ENCODE assay signal across 8 cellular contexts in the genomic region with DNA sequence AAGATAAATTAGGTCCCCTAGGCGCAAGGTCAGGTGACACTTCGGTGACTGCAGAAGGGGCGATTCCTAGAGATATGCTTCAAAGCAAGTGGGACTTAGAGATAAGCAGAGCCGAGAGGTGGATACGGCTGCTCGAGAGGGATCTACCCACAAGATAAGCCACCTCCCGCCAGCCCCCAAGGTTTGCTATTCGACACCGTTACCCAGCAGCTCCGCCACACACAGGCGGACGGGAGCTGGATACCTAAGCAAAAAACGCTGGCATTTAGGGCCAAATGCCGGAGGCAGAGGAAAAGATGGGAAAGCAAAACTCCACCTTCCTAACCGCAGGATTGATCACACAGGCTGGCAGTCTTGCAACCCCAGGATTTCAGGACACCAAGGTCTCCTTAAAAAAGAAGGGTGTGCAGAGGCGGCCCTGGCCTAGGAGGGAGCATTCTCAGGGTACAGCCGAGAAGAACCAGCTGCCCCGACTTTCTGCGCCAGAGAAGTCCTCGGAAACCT. TPM values are rescaled to one million over a fixed set of nuclear protein-coding genes. Genes with fewer than 3 reads are reported as not detected.
DNase-seq lines count a peak whose midpoint lies in the region; ATAC-seq lines count a peak whose summit lies in the region.

No MANE protein-coding gene starts in this region.

- in situ Hi-C loops in Caki2 (cut with HindIII; ENCODE audit: low pct_unique_long_range_greater_than_20kb, low sequenced_read_pairs) = no loop called here

- H3K27ac ChIP-seq in KOPT-K1 (ENCODE audit: low read depth, low read length, poor library complexity, severe bottlenecking) = peak overlapping the region; percentile 92

- no peak for ATAC-seq in GM19467 (IDR thresholded peaks at IDR 0.05; ENCODE audit: unreplicated experiment)

- H3K9me3 ChIP-seq in KOPT-K1 (ENCODE audit: insufficient read depth, low read length, poor library complexity, severe bottlenecking) = no peaks in the 10 kb centered on the region

- H3K36me3 ChIP-seq in KOPT-K1 (ENCODE audit: insufficient read depth, low read length) = peaks cover 47% of the 10 kb centered on the region

- peak overlapping the region; percentile 91 for H3K4me3 ChIP-seq in skeletal muscle cell (ENCODE audit: low read depth, low read length)

- DNase-seq in Caki2 (ENCODE audit: low read depth) (peak; percentile 41), glomerular visceral epithelial cell (ENCODE audit: extremely low spot score) (peak; percentile 42), skeletal muscle cell (ENCODE audit: low read depth) (no peak), GOT3 (lab: John Stamatoyannopoulos, UW) (no peak), NCI-H187 (lab: John Stamatoyannopoulos, UW) (no peak)
- DNase-seq in activated effector memory CD4-positive, alpha-beta T cell treated with anti-CD3 and anti-CD28 coated beads, Interleukin-2, amount 50 U/mL, for 16 hours = peak; percentile 76

RNA-seq across cellular contexts. Expression of a gene that starts 0.7 kb away (rescaled TPM):
- total RNA-seq in Caki2 (2014; rRNA removed; shearing (Covaris generic); ENCODE audit: low replicate concordance) = 2,721 and 2,840 TPM in 2 replicates

RNA-seq across cellular contexts. Expression of a gene that starts 16.6 kb away (rescaled TPM):
- not detected in 2 replicates for total RNA-seq in Caki2 (2014; rRNA removed; shearing (Covaris generic); ENCODE audit: low replicate concordance)

RNA-seq across cellular contexts. Expression of a gene that starts 49.4 kb away (rescaled TPM):
- 7.5 and 9.6 TPM in 2 replicates for total RNA-seq in Caki2 (2014; rRNA removed; shearing (Covaris generic); ENCODE audit: low replicate concordance)

Comparison
In these comparisons a context has a peak if more than half of its experiments do, and no peak if none do; other contexts are left out.
1. DNase-seq: peak in Caki2 (single experiment), activated effector memory CD4-positive, alpha-beta T cell treated with anti-CD3 and anti-CD28 coated beads, Interleukin-2, amount 50 U/mL, for 16 hours (single experiment) and glomerular visceral epithelial cell (single experiment); none in skeletal muscle cell (single experiment), GOT3 (single experiment) and NCI-H187 (0 of 2).